9 cellular contexts compared by ENCODE assay signal in genomic region chr10:71623098-71623985, GRCh38.
DNase-seq lines count a peak whose midpoint lies in the region; ATAC-seq and FAIRE-seq lines count a peak whose summit lies in the region.
"Had no signal": no experiment of that assay in that cellular context is flagged by ENCODE, and none has a peak within 500 bp of the region (broad histone marks: within the 10 kb centered on the region; RNA-seq: fewer than 3 reads in every experiment).

No MANE protein-coding gene starts in this region.

- H3K4me1 Mint-ChIP-seq in stimulated activated memory B cell treated with anti-CD40 and anti-IgM and Interleukin-4, amounts not matched to agents 10 μg/mL and 1 μg/mL and 100 μg/mL, for 72 hours: peaks cover 20% of the 10 kb centered on the region

- H3K27me3 Mint-ChIP-seq in stimulated activated memory B cell treated with anti-CD40 and anti-IgM and Interleukin-4, amounts not matched to agents 10 μg/mL and 1 μg/mL and 100 μg/mL, for 72 hours: peaks cover 30% of the 10 kb centered on the region

- H3K27ac Mint-ChIP-seq in stimulated activated memory B cell treated with anti-CD40 and anti-IgM and Interleukin-4, amounts not matched to agents 10 μg/mL and 1 μg/mL and 100 μg/mL, for 72 hours: no peak overlapping the region

- H3K9me3 Mint-ChIP-seq in stimulated activated memory B cell treated with anti-CD40 and anti-IgM and Interleukin-4, amounts not matched to agents 10 μg/mL and 1 μg/mL and 100 μg/mL, for 72 hours: no peaks in the 10 kb centered on the region

- peak overlapping the region; percentile 49 for H3K27ac ChIP-seq in angular gyrus (ENCODE audit: low read depth, low read length)

- DNase-seq in AG08396 (ENCODE audit: low spot score) (peak; percentile 73), HTR-8/SVneo (ENCODE audit: insufficient read length, low spot score) (peak; percentile 62), left colon (no peak), cortex of kidney (lab: John Stamatoyannopoulos, UW) (no peak), GM19238 (ENCODE audit: insufficient read length, low spot score) (no peak)

- FAIRE-seq in HTR-8/SVneo (lab: Jason Lieb, UNC): no peak
- FAIRE-seq: GM18507 had no signal

- intact Hi-C loops in left colon (cut with DNase I, micrococcal nuclease): no loop called here

- H3K4me3 Mint-ChIP-seq in stimulated activated memory B cell treated with anti-CD40 and anti-IgM and Interleukin-4, amounts not matched to agents 10 μg/mL and 1 μg/mL and 100 μg/mL, for 72 hours: no peak overlapping the region

- ATAC-seq in left colon (peak; percentile 86), HG02571 (IDR thresholded peaks at IDR 0.05; ENCODE audit: unreplicated experiment) (no peak)
- ATAC-seq in stimulated activated memory B cell treated with anti-CD40 and anti-IgM and Interleukin-4, amounts not matched to agents 10 μg/mL and 1 μg/mL and 100 μg/mL, for 72 hours: no peak

- no peaks in the 10 kb centered on the region for H3K36me3 Mint-ChIP-seq in stimulated activated memory B cell treated with anti-CD40 and anti-IgM and Interleukin-4, amounts not matched to agents 10 μg/mL and 1 μg/mL and 100 μg/mL, for 72 hours

Comparison
In these comparisons a context has a peak if more than half of its experiments do, and no peak if none do; other contexts are left out.
1. DNase-seq: peak in AG08396 (single experiment) and HTR-8/SVneo (single experiment); none in left colon (0 of 2), cortex of kidney (single experiment) and GM19238 (single experiment).